Comparison of ENCODE assay signal across 9 cellular contexts in genomic region chr14:68695326-68695768, GRCh38.
DNase-seq lines count a peak whose midpoint lies in the region; ATAC-seq and TF ChIP-seq lines count a peak whose summit lies in the region.
"Had no signal": no experiment of that assay in that cellular context is flagged by ENCODE, and none has a peak within 500 bp of the region (broad histone marks: within the 10 kb centered on the region; RNA-seq: fewer than 3 reads in every experiment).

No MANE protein-coding gene starts in this region.

- peaks cover 0 to 4% (median 0%) of the 10 kb centered on the region in 3 donors for H3K9me3 Mint-ChIP-seq in T-cell
- no peaks in the 10 kb centered on the region for H3K9me3 Mint-ChIP-seq in stimulated activated effector memory CD8-positive, alpha-beta T cell treated with anti-CD3 and anti-CD28 coated beads, Interleukin-12 subunit alpha, Interleukin-12 subunit beta, amount 100 ng/mL, for 72 hours

- H3K4me1 ChIP-seq in ACC112 (ENCODE audit: control insufficient read depth, insufficient read depth, low read length, unreplicated experiment) = peaks cover 42% of the 10 kb centered on the region

- H3K36me3 ChIP-seq in ACC112 (ENCODE audit: insufficient read depth, low read length) = no peaks in the 10 kb centered on the region

- no peak overlapping the region for H3K4me3 Mint-ChIP-seq in T-cell
- H3K4me3 Mint-ChIP-seq in stimulated activated effector memory CD8-positive, alpha-beta T cell treated with anti-CD3 and anti-CD28 coated beads, Interleukin-12 subunit alpha, Interleukin-12 subunit beta, amount 100 ng/mL, for 72 hours = peak overlapping the region; percentile 46

- no peaks in the 10 kb centered on the region for H3K27me3 ChIP-seq in ACC112 (ENCODE audit: insufficient read depth, low read length)

- H3K4me1 Mint-ChIP-seq in T-cell = peaks cover 11 to 26% (median 20%) of the 10 kb centered on the region in 3 donors
- peaks cover 50% of the 10 kb centered on the region for H3K4me1 Mint-ChIP-seq in stimulated activated effector memory CD8-positive, alpha-beta T cell treated with anti-CD3 and anti-CD28 coated beads, Interleukin-12 subunit alpha, Interleukin-12 subunit beta, amount 100 ng/mL, for 72 hours

- H2AFZ ChIP-seq in ACC112 (ENCODE audit: low read length, unreplicated experiment) = no peak overlapping the region

- H3K27ac Mint-ChIP-seq in T-cell = peak overlapping the region; percentile 33 to 56
- H3K27ac Mint-ChIP-seq in stimulated activated effector memory CD8-positive, alpha-beta T cell treated with anti-CD3 and anti-CD28 coated beads, Interleukin-12 subunit alpha, Interleukin-12 subunit beta, amount 100 ng/mL, for 72 hours = peak overlapping the region; percentile 89

- TF ChIP-seq CTCF in foreskin fibroblast (IDR thresholded peaks at IDR 0.05; ENCODE audit: low read depth, low read length) = no peak

- no peaks in the 10 kb centered on the region for H3K27me3 Mint-ChIP-seq in T-cell

- DNase-seq in T-cell (peak in 1 of 34 experiments; percentile 29), foreskin fibroblast (peak; percentile 99 to 100), NCI-H345 treated with DMSO at 0.1 percent for 48 hours (lab: John Stamatoyannopoulos, UW; ENCODE audit: unreplicated experiment) (no peak), DMS 273 (lab: John Stamatoyannopoulos, UW; ENCODE audit: unreplicated experiment) (no peak)
- DNase-seq in stimulated activated effector memory CD8-positive, alpha-beta T cell treated with anti-CD3 and anti-CD28 coated beads, Interleukin-12 subunit alpha, Interleukin-12 subunit beta, amount 100 ng/mL, for 72 hours (ENCODE audit: low spot score in 2 of 2) = peak; percentile 29 to 76

- no peak overlapping the region for H3K4me3 ChIP-seq in ACC112 (ENCODE audit: low read depth, low read length)
- H3K4me3 ChIP-seq in foreskin fibroblast (ENCODE audit: low read depth in 1 of 2, low read length in 2 of 2) = no peak overlapping the region

- POLR2A ChIA-PET in T-cell (lab: Charles Lee) = no interaction called here

- H3K36me3 Mint-ChIP-seq in T-cell = no peaks in the 10 kb centered on the region
- peaks cover 11% of the 10 kb centered on the region for H3K36me3 Mint-ChIP-seq in stimulated activated effector memory CD8-positive, alpha-beta T cell treated with anti-CD3 and anti-CD28 coated beads, Interleukin-12 subunit alpha, Interleukin-12 subunit beta, amount 100 ng/mL, for 72 hours

- no peaks in the 10 kb centered on the region for H3K79me2 ChIP-seq in ACC112 (ENCODE audit: control insufficient read depth, insufficient read depth, low read length, unreplicated experiment)

- peak overlapping the region; percentile 84 for H3K27ac ChIP-seq in ACC112 (ENCODE audit: low read depth, low read length)
- H3K27ac ChIP-seq: HL-60 had no signal

- CTCF ChIA-PET in T-cell (lab: Charles Lee) = no interaction called here

- ATAC-seq in GM18858 (IDR thresholded peaks at IDR 0.05; ENCODE audit: unreplicated experiment) = peak; percentile 80
- ATAC-seq in HG02973 (IDR thresholded peaks at IDR 0.05; ENCODE audit: unreplicated experiment) = peak; percentile 76
- ATAC-seq in T-cell (replicated peaks in 1 of 4) = peak in 2 of 4 experiments; percentile 30 to 71
- peak; percentile 99 for ATAC-seq in stimulated activated effector memory CD8-positive, alpha-beta T cell treated with anti-CD3 and anti-CD28 coated beads, Interleukin-12 subunit alpha, Interleukin-12 subunit beta, amount 100 ng/mL, for 72 hours

Comparison
In these comparisons a context has a peak if more than half of its experiments do, and no peak if none do; other contexts are left out.
1. DNase-seq: peak in foreskin fibroblast (2 of 2) and stimulated activated effector memory CD8-positive, alpha-beta T cell treated with anti-CD3 and anti-CD28 coated beads, Interleukin-12 subunit alpha, Interleukin-12 subunit beta, amount 100 ng/mL, for 72 hours (2 of 2); none in NCI-H345 treated with DMSO at 0.1 percent for 48 hours (single experiment) and DMS 273 (single experiment).